Comparison of ENCODE assay signal across 21 cellular contexts in genomic region chr18:2774669-2775068, GRCh38.
DNase-seq lines count a peak whose midpoint lies in the region; ATAC-seq and FAIRE-seq lines count a peak whose summit lies in the region.
"Had no signal": no experiment of that assay in that cellular context is flagged by ENCODE, and none has a peak within 500 bp of the region (broad histone marks: within the 10 kb centered on the region; RNA-seq: fewer than 3 reads in every experiment).

No MANE protein-coding gene starts in this region.

- ATAC-seq in activated naive CD8-positive, alpha-beta T cell treated with anti-CD3 and anti-CD28 coated beads, Interleukin-2, amount 50 U/mL, for 24 hours: no peak
- ATAC-seq in left colon: peak; percentile 52
- ATAC-seq in HG02588 (IDR thresholded peaks at IDR 0.05; ENCODE audit: unreplicated experiment): no peak
- ATAC-seq: GM12878 had no signal

- no peak for DNase-seq in activated naive CD8-positive, alpha-beta T cell treated with anti-CD3 and anti-CD28 coated beads for 36 hours
- no peak for DNase-seq in activated naive CD8-positive, alpha-beta T cell treated with anti-CD3 and anti-CD28 coated beads, Interleukin-2, amount 50 U/mL, for 24 hours
- DNase-seq in left colon: no peak
- DNase-seq in small intestine: peak; percentile 65
- DNase-seq in putamen (ENCODE audit: low spot score): no peak
- DNase-seq in SJCRH30: no peak
- DNase-seq: C1 segment of cervical spinal cord; CD4-positive, CD25-positive, alpha-beta regulatory T cell; CD8-positive, alpha-beta memory T cell; COR-L47; DMS 273 treated with DMSO at 0.1 percent for 48 hours; DMS53; DND-41; EL; H9 had no signal

- no peaks in the 10 kb centered on the region for H3K9me3 ChIP-seq in small intestine (ENCODE audit: control insufficient read depth, low read depth)
- H3K9me3 ChIP-seq in SJCRH30 (replicated peaks): no peaks in the 10 kb centered on the region

- no peak overlapping the region for H3K4me3 Mint-ChIP-seq in activated naive CD8-positive, alpha-beta T cell
- H3K4me3 Mint-ChIP-seq in activated naive CD8-positive, alpha-beta T cell treated with anti-CD3 and anti-CD28 coated beads for 36 hours: no peak overlapping the region
- H3K4me3 Mint-ChIP-seq in activated naive CD8-positive, alpha-beta T cell treated with anti-CD3 and anti-CD28 coated beads, Interleukin-2, amount 50 U/mL, for 24 hours: no peak overlapping the region
- H3K4me3 Mint-ChIP-seq: B cell; CD4-positive, CD25-positive, alpha-beta regulatory T cell; CD8-positive, alpha-beta memory T cell; H9 had no signal

- intact Hi-C loops in left colon (cut with DNase I, micrococcal nuclease): no loop called here

- 78 to 95% (median 84%) methylated on average over 2 of the region's 2 CpGs for WGBS in small intestine, 3 donors

- peaks cover 2% of the 10 kb centered on the region for H3K4me1 Mint-ChIP-seq in activated naive CD8-positive, alpha-beta T cell (ENCODE audit: low read depth)
- H3K4me1 Mint-ChIP-seq in activated naive CD8-positive, alpha-beta T cell treated with anti-CD3 and anti-CD28 coated beads for 36 hours: no peaks in the 10 kb centered on the region
- no peaks in the 10 kb centered on the region for H3K4me1 Mint-ChIP-seq in activated naive CD8-positive, alpha-beta T cell treated with anti-CD3 and anti-CD28 coated beads, Interleukin-2, amount 50 U/mL, for 24 hours
- H3K4me1 Mint-ChIP-seq: B cell had no signal

- H3K36me3 ChIP-seq in small intestine (ENCODE audit: control insufficient read depth in 2 of 2, insufficient read depth in 2 of 2, low read length in 2 of 2) (peaks cover 9 to 27% of the 10 kb centered on the region in 2 donors), SJCRH30 (peaks cover 80% of the 10 kb centered on the region)

- H3K27ac ChIP-seq in small intestine (ENCODE audit: low read depth in 1 of 2, low read length in 1 of 2) (no peak overlapping the region), SJCRH30 (no peak overlapping the region)

- H3K9me3 Mint-ChIP-seq in activated naive CD8-positive, alpha-beta T cell (ENCODE audit: low read depth): no peaks in the 10 kb centered on the region
- no peaks in the 10 kb centered on the region for H3K9me3 Mint-ChIP-seq in activated naive CD8-positive, alpha-beta T cell treated with anti-CD3 and anti-CD28 coated beads for 36 hours
- no peaks in the 10 kb centered on the region for H3K9me3 Mint-ChIP-seq in activated naive CD8-positive, alpha-beta T cell treated with anti-CD3 and anti-CD28 coated beads, Interleukin-2, amount 50 U/mL, for 24 hours
- H3K9me3 Mint-ChIP-seq: CD4-positive, CD25-positive, alpha-beta regulatory T cell; CD8-positive, alpha-beta memory T cell; H9 had no signal

- no peaks in the 10 kb centered on the region for H3K27me3 Mint-ChIP-seq in activated naive CD8-positive, alpha-beta T cell
- no peaks in the 10 kb centered on the region for H3K27me3 Mint-ChIP-seq in activated naive CD8-positive, alpha-beta T cell treated with anti-CD3 and anti-CD28 coated beads for 36 hours
- no peaks in the 10 kb centered on the region for H3K27me3 Mint-ChIP-seq in activated naive CD8-positive, alpha-beta T cell treated with anti-CD3 and anti-CD28 coated beads, Interleukin-2, amount 50 U/mL, for 24 hours
- H3K27me3 Mint-ChIP-seq: B cell; CD4-positive, CD25-positive, alpha-beta regulatory T cell; CD8-positive, alpha-beta memory T cell had no signal

- peak overlapping the region; percentile 46 for H3K27ac Mint-ChIP-seq in activated naive CD8-positive, alpha-beta T cell
- H3K27ac Mint-ChIP-seq in activated naive CD8-positive, alpha-beta T cell treated with anti-CD3 and anti-CD28 coated beads for 36 hours: no peak overlapping the region
- H3K27ac Mint-ChIP-seq in activated naive CD8-positive, alpha-beta T cell treated with anti-CD3 and anti-CD28 coated beads, Interleukin-2, amount 50 U/mL, for 24 hours: peak overlapping the region; percentile 14

- H3K27me3 ChIP-seq in small intestine (ENCODE audit: control insufficient read depth in 2 of 2, insufficient read depth in 2 of 2, low read length in 2 of 2) (no peaks in the 10 kb centered on the region), SJCRH30 (no peaks in the 10 kb centered on the region)

- H3K36me3 Mint-ChIP-seq in activated naive CD8-positive, alpha-beta T cell: peaks cover 10% of the 10 kb centered on the region
- H3K36me3 Mint-ChIP-seq in activated naive CD8-positive, alpha-beta T cell treated with anti-CD3 and anti-CD28 coated beads for 36 hours: peaks cover 23% of the 10 kb centered on the region
- peaks cover 72% of the 10 kb centered on the region for H3K36me3 Mint-ChIP-seq in activated naive CD8-positive, alpha-beta T cell treated with anti-CD3 and anti-CD28 coated beads, Interleukin-2, amount 50 U/mL, for 24 hours (ENCODE audit: low read depth)

- H3K4me1 ChIP-seq in small intestine (ENCODE audit: control insufficient read depth in 2 of 2, insufficient read depth in 1 of 2, low read depth in 1 of 2, low read length in 1 of 2) (no peaks in the 10 kb centered on the region), SJCRH30 (no peaks in the 10 kb centered on the region)

- H3K4me3 ChIP-seq in small intestine (ENCODE audit: low read depth in 1 of 2, low read length in 2 of 2) (no peak overlapping the region), SJCRH30 (no peak overlapping the region)
- H3K4me3 ChIP-seq: GM12878 had no signal

- no peak for FAIRE-seq in small intestine (lab: Jason Lieb, UNC)
- FAIRE-seq: GM12878, GM19239, H1 had no signal
